In genomic region chr22:45971389-45972028, GRCh38 we compare ENCODE assay signal across 1 cellular context.
TF ChIP-seq lines count a peak whose summit lies in the region.

No MANE protein-coding gene starts in this region.

TF ChIP-seq in H1, 55 proteins besides CTCF, POLR2A, EP300 and RAD21:
- peak; percentile 90 for TF ChIP-seq EZH2 (IDR thresholded peaks at IDR 0.05; ENCODE audit: low read depth, low read length, severe bottlenecking)
- TF ChIP-seq MAX (IDR thresholded peaks at IDR 0.05) = peak; percentile 97
- no peak for TF ChIP-seq JUND (IDR thresholded peaks at IDR 0.05; ENCODE audit: low read length)
- TF ChIP-seq RBBP5 (IDR thresholded peaks at IDR 0.05; ENCODE audit: borderline replicate concordance, low read depth, low read length) = 0 out of 2 replicates have a peak, but pooled peaks have one; percentile 45
- TF ChIP-seq E2F6 (IDR thresholded peaks at IDR 0.05) = peak; percentile 93
- peak; percentile 73 for TF ChIP-seq KDM4A (IDR thresholded peaks at IDR 0.05; ENCODE audit: low read depth, low read length, severe bottlenecking)
- TF ChIP-seq RNF2 (IDR thresholded peaks at IDR 0.05; ENCODE audit: borderline replicate concordance, low read depth, low read length, missing control alignments, poor library complexity, severe bottlenecking) = peak; percentile 92
- peak; percentile 82 for TF ChIP-seq SUZ12 (IDR thresholded peaks at IDR 0.05; ENCODE audit: low read length)
- no peak for TF ChIP-seq BCL11A (IDR thresholded peaks at IDR 0.05; ENCODE audit: low read depth in 2 of 2, low read length in 2 of 2)
TF ChIP-seq in H1: peak in this region for 7.
